ENCODE assay signal across 8 cellular contexts in genomic region chr2:46460991-46461715, GRCh38. TPM values are rescaled to one million over a fixed set of nuclear protein-coding genes. Genes with fewer than 3 reads are reported as not detected.
DNase-seq lines count a peak whose midpoint lies in the region; ATAC-seq and TF ChIP-seq lines count a peak whose summit lies in the region.

No MANE protein-coding gene starts in this region.

- no peaks in the 10 kb centered on the region for H3K79me2 ChIP-seq in GM23338 (replicated peaks; ENCODE audit: insufficient read depth)

- no peaks in the 10 kb centered on the region for H3K36me3 Mint-ChIP-seq in GM23338 (ENCODE audit: low read depth)
- H3K36me3 Mint-ChIP-seq in central memory CD8-positive, alpha-beta T cell (ENCODE audit: insufficient read depth): peaks cover 5% of the 10 kb centered on the region

- peak; percentile 67 for ATAC-seq in GM23338
- peak; percentile 47 for ATAC-seq in central memory CD8-positive, alpha-beta T cell (replicated peaks; ENCODE audit: extremely low read depth, poor library complexity, severe bottlenecking)

- DNase-seq in D341Med (ENCODE audit: low spot score): peak; percentile 67
- DNase-seq in GM23338 (ENCODE audit: low spot score): peak; percentile 78
- DNase-seq in NCI-H146 (lab: John Stamatoyannopoulos, UW): peak; percentile 47
- peak; percentile 50 for DNase-seq in activated CD4-positive, CD25-positive, alpha-beta regulatory T cell treated with anti-CD3 and anti-CD28 coated beads, Interleukin-2, amount 50 U/mL, for 16 hours (ENCODE audit: low read depth, low spot score)
- DNase-seq in central memory CD8-positive, alpha-beta T cell (ENCODE audit: low spot score in 2 of 2): peak; percentile 52 to 75
- peak; percentile 69 for DNase-seq in kidney tubule cell (ENCODE audit: low spot score)
- DNase-seq in stimulated activated CD4-positive, alpha-beta T cell treated with anti-CD3 and anti-CD28 coated beads, Interleukin-2, amount 100 ng/mL, for 48 hours: peak; percentile 85 to 87
- no peak for DNase-seq in NCI-H2107 treated with DMSO at 0.1 percent for 48 hours (lab: John Stamatoyannopoulos, UW; ENCODE audit: unreplicated experiment)

- no peak overlapping the region for H3K4me2 ChIP-seq in GM23338

- H3K4me1 Mint-ChIP-seq in GM23338: peaks cover 7% of the 10 kb centered on the region; the same call in 2 of the 3 replicates
- H3K4me1 Mint-ChIP-seq in central memory CD8-positive, alpha-beta T cell: peaks cover 14% of the 10 kb centered on the region

- no peaks in the 10 kb centered on the region for H3F3A ChIP-seq in GM23338 (replicated peaks; ENCODE audit: low read depth)

- H3K9me2 ChIP-seq in GM23338 (ENCODE audit: insufficient read depth): 0 out of 2 replicates have a peak, but pooled peaks cover 6% of the 10 kb centered on the region

- no peak overlapping the region for H3K27ac ChIP-seq in GM23338 (ENCODE audit: low read depth)

- peak; percentile 99 for TF ChIP-seq CTCF in GM23338 (conservative IDR thresholded peaks at IDR 0.05; ENCODE audit: low read depth in 2 of 2)

- H3K4me1 ChIP-seq in GM23338 (ENCODE audit: insufficient read depth): no peaks in the 10 kb centered on the region

- H2AFZ ChIP-seq in GM23338: no peak overlapping the region

- H3K4me3 ChIP-seq in GM23338: no peak overlapping the region

- H3K4me3 Mint-ChIP-seq in GM23338: no peak overlapping the region
- no peak overlapping the region for H3K4me3 Mint-ChIP-seq in central memory CD8-positive, alpha-beta T cell

- no peaks in the 10 kb centered on the region for H4K20me1 ChIP-seq in GM23338 (replicated peaks; ENCODE audit: insufficient read depth)

- no peaks in the 10 kb centered on the region for H3K27me3 Mint-ChIP-seq in GM23338 (ENCODE audit: insufficient read depth, low read depth, poor library complexity)
- H3K27me3 Mint-ChIP-seq in central memory CD8-positive, alpha-beta T cell: no peaks in the 10 kb centered on the region

- no peaks in the 10 kb centered on the region for H3K9me3 Mint-ChIP-seq in GM23338
- H3K9me3 Mint-ChIP-seq in central memory CD8-positive, alpha-beta T cell: no peaks in the 10 kb centered on the region

- no peaks in the 10 kb centered on the region for H3K36me3 ChIP-seq in GM23338 (ENCODE audit: insufficient read depth)

- H3K27ac Mint-ChIP-seq in GM23338: no peak overlapping the region
- H3K27ac Mint-ChIP-seq in central memory CD8-positive, alpha-beta T cell (ENCODE audit: low read depth): peak overlapping the region; percentile 76

- H3K27me3 ChIP-seq in GM23338 (ENCODE audit: insufficient read depth): no peaks in the 10 kb centered on the region

TF ChIP-seq in GM23338, 12 proteins besides CTCF, POLR2A, EP300 and RAD21:
- TF ChIP-seq POLR2AphosphoS5 (IDR thresholded peaks at IDR 0.05; ENCODE audit: low read depth): no peak
- TF ChIP-seq NANOG (IDR thresholded peaks at IDR 0.05; ENCODE audit: borderline replicate concordance): no peak
- TF ChIP-seq JUNB (IDR thresholded peaks at IDR 0.05; ENCODE audit: unreplicated experiment): no peak
- TF ChIP-seq STAT1 (IDR thresholded peaks at IDR 0.05; ENCODE audit: unreplicated experiment): no peak
- TF ChIP-seq EZH2 (IDR thresholded peaks at IDR 0.05; ENCODE audit: low read depth, unreplicated experiment): no peak
- no peak for TF ChIP-seq CREB1 (CRISPR knock-in tag; IDR thresholded peaks at IDR 0.05; ENCODE audit: low read depth)
- no peak for TF ChIP-seq ZNF114 (CRISPR knock-in tag; IDR thresholded peaks at IDR 0.05)
- no peak for TF ChIP-seq REST (IDR thresholded peaks at IDR 0.05; ENCODE audit: unreplicated experiment)
- no peak for TF ChIP-seq EZH2phosphoT487 (IDR thresholded peaks at IDR 0.05; ENCODE audit: unreplicated experiment)
- no peak for TF ChIP-seq ZNF331 (CRISPR knock-in tag; IDR thresholded peaks at IDR 0.05; ENCODE audit: low read depth)
- no peak for TF ChIP-seq ZNF462 (CRISPR knock-in tag; IDR thresholded peaks at IDR 0.05)

RNA-seq across cellular contexts. Expression of gene TMEM247, which starts 18.2 kb away (rescaled TPM):
- not detected in 2 replicates for total RNA-seq in GM23338 (2014; rRNA removed; shearing (Covaris generic))
- polyA plus RNA-seq in GM23338 (2016; fragmentation: Nextera tagmentation; extraction: Ambion mirVana): not detected in 2 replicates
